Comparison of ENCODE assay signal across 11 cellular contexts in genomic region chr15:51335538-51335961, GRCh38.
A peak's percentile ranks its signal among the peaks of the same experiment; 100 is the strongest.
DNase-seq lines count a peak whose midpoint lies in the region; ATAC-seq lines count a peak whose summit lies in the region.
"Had no signal": no experiment of that assay in that cellular context is flagged by ENCODE, and none has a peak within 500 bp of the region (broad histone marks: within the 10 kb centered on the region; RNA-seq: fewer than 3 reads in every experiment).

No MANE protein-coding gene starts in this region.

- H3K36me3 ChIP-seq in effector memory CD4-positive, alpha-beta T cell (ENCODE audit: control insufficient read depth, insufficient read depth, low read length) = no peaks in the 10 kb centered on the region

- no peaks in the 10 kb centered on the region for H3K4me1 ChIP-seq in effector memory CD4-positive, alpha-beta T cell (ENCODE audit: control insufficient read depth, insufficient read depth, low read length, poor library complexity, severe bottlenecking)

- DNase-seq in head of caudate nucleus (peak in 24 of 42 donors; percentile 17 to 79 (median 36)), activated gamma-delta T cell (lab: John Stamatoyannopoulos, UW) (no peak)
- no peak for DNase-seq in effector memory CD4-positive, alpha-beta T cell
- DNase-seq: CD4-positive, alpha-beta T cell; NCI-H2029 had no signal

- H3K27ac ChIP-seq in effector memory CD4-positive, alpha-beta T cell (ENCODE audit: insufficient read depth, low read length, poor library complexity, severe bottlenecking) = no peak overlapping the region

- H3K27me3 ChIP-seq in effector memory CD4-positive, alpha-beta T cell (replicated peaks; ENCODE audit: control insufficient read depth, insufficient read depth, low read length, poor library complexity, severe bottlenecking) = no peaks in the 10 kb centered on the region

- H3K4me3 ChIP-seq in effector memory CD4-positive, alpha-beta T cell (ENCODE audit: insufficient read depth, low read depth, low read length, poor library complexity, severe bottlenecking) = no peak overlapping the region

- no peaks in the 10 kb centered on the region for H3K9me3 ChIP-seq in effector memory CD4-positive, alpha-beta T cell (ENCODE audit: control insufficient read depth, low read length)

- peak; percentile 70 for ATAC-seq in GM18858 (IDR thresholded peaks at IDR 0.05; ENCODE audit: unreplicated experiment)
- ATAC-seq in GM21723 (IDR thresholded peaks at IDR 0.05; ENCODE audit: unreplicated experiment) = peak; percentile 77
- peak; percentile 72 for ATAC-seq in HG03571 (IDR thresholded peaks at IDR 0.05; ENCODE audit: unreplicated experiment)
- no peak for ATAC-seq in GM19328 (IDR thresholded peaks at IDR 0.05; ENCODE audit: unreplicated experiment)
- ATAC-seq in HG03521 (IDR thresholded peaks at IDR 0.05; ENCODE audit: unreplicated experiment) = no peak
- ATAC-seq: esophagus mucosa had no signal

- intact Hi-C loops in head of caudate nucleus (cut with DNase I) = no loop called here

Comparison
In these comparisons a context has a peak if more than half of its experiments do, and no peak if none do; other contexts are left out.
1. ATAC-seq: peak in GM18858 (single experiment), GM21723 (single experiment) and HG03571 (single experiment); none in GM19328 (single experiment) and HG03521 (single experiment).
2. DNase-seq: peak in head of caudate nucleus (24 of 42); none in activated gamma-delta T cell (single experiment) and effector memory CD4-positive, alpha-beta T cell (0 of 3).